ENCODE assay signal across 14 cellular contexts in genomic region chr2:219000569-219000960, GRCh38. TPM values are rescaled to one million over a fixed set of nuclear protein-coding genes. Genes with fewer than 3 reads are reported as not detected.
DNase-seq lines count a peak whose midpoint lies in the region; ATAC-seq and TF ChIP-seq lines count a peak whose summit lies in the region.
"Had no signal": no experiment of that assay in that cellular context is flagged by ENCODE, and none has a peak within 500 bp of the region (broad histone marks: within the 10 kb centered on the region; RNA-seq: fewer than 3 reads in every experiment).

No MANE protein-coding gene starts in this region.

- ATAC-seq in HCT116 = no peak
- ATAC-seq in WTC11 = no peak
- ATAC-seq in HG03045 (IDR thresholded peaks at IDR 0.05; ENCODE audit: unreplicated experiment) = no peak

- H3K36me3 Mint-ChIP-seq in WTC11 (no peaks in the 10 kb centered on the region), neural progenitor cell (no peaks in the 10 kb centered on the region), osteocyte (ENCODE audit: unreplicated experiment) (no peaks in the 10 kb centered on the region)
- H3K36me3 Mint-ChIP-seq in activated CD4-positive, alpha-beta T cell treated with anti-CD3 and anti-CD28 coated beads, Interleukin-2, amount 10 ng/mL, durations not matched to agents 7 days and 5 days (ENCODE audit: low read depth) = no peaks in the 10 kb centered on the region

- H3K4me3 ChIP-seq in HCT116 (replicated peaks in 1 of 2; ENCODE audit: low read depth in 1 of 2, low read length in 2 of 2) = no peak overlapping the region
- H3K4me3 ChIP-seq in neural progenitor cell = no peak overlapping the region
- H3K4me3 ChIP-seq: MG63, SK-N-MC, testis had no signal

- H3K79me2 ChIP-seq in HCT116 (ENCODE audit: insufficient read depth, low read length) = no peaks in the 10 kb centered on the region
- H3K79me2 ChIP-seq in neural progenitor cell (ENCODE audit: low read depth) = no peaks in the 10 kb centered on the region

- H2AFZ ChIP-seq in HCT116 (ENCODE audit: low read depth, low read length, poor library complexity, severe bottlenecking) (no peak overlapping the region), neural progenitor cell (replicated peaks) (no peak overlapping the region)

- peaks cover 24% of the 10 kb centered on the region for H3K4me1 Mint-ChIP-seq in WTC11
- H3K4me1 Mint-ChIP-seq in neural progenitor cell = peaks cover 23% of the 10 kb centered on the region
- peaks cover 8% of the 10 kb centered on the region for H3K4me1 Mint-ChIP-seq in osteocyte (ENCODE audit: unreplicated experiment)
- H3K4me1 Mint-ChIP-seq in activated CD4-positive, alpha-beta T cell treated with anti-CD3 and anti-CD28 coated beads, Interleukin-2, amount 10 ng/mL, durations not matched to agents 7 days and 5 days = peaks cover 5% of the 10 kb centered on the region

- no peak overlapping the region for H3K4me2 ChIP-seq in HCT116 (ENCODE audit: low read length)
- no peak overlapping the region for H3K4me2 ChIP-seq in neural progenitor cell

- TF ChIP-seq RAD21 in HCT116 (IDR thresholded peaks at IDR 0.05; ENCODE audit: low read depth) = no peak

- H3K27me3 ChIP-seq in HCT116 (ENCODE audit: insufficient read depth, low read length) = no peaks in the 10 kb centered on the region
- H3K27me3 ChIP-seq in neural progenitor cell = peaks cover 100% of the 10 kb centered on the region
- H3K27me3 ChIP-seq: MG63, testis had no signal

- peaks cover 9 to 46% of the 10 kb centered on the region in 2 experiments; a peak in 3 of 4 replicates for H3K4me1 ChIP-seq in HCT116 (ENCODE audit: control insufficient read depth in 1 of 2, insufficient read depth in 2 of 2, low read length in 2 of 2)
- H3K4me1 ChIP-seq in neural progenitor cell = peaks cover 31% of the 10 kb centered on the region

- H3K4me3 Mint-ChIP-seq in WTC11 = peak overlapping the region; percentile 43
- peak overlapping the region; percentile 18 for H3K4me3 Mint-ChIP-seq in neural progenitor cell
- no peak overlapping the region for H3K4me3 Mint-ChIP-seq in osteocyte (ENCODE audit: unreplicated experiment)
- H3K4me3 Mint-ChIP-seq in activated CD4-positive, alpha-beta T cell treated with anti-CD3 and anti-CD28 coated beads, Interleukin-2, amount 10 ng/mL, durations not matched to agents 7 days and 5 days = no peak overlapping the region

- H3K9me2 ChIP-seq in HCT116 (ENCODE audit: insufficient read depth) = no peaks in the 10 kb centered on the region

- no peaks in the 10 kb centered on the region for H4K20me1 ChIP-seq in HCT116 (ENCODE audit: insufficient read depth)
- peaks cover 60% of the 10 kb centered on the region for H4K20me1 ChIP-seq in neural progenitor cell (ENCODE audit: low read depth)

- intact Hi-C loops in HCT116 (cut with micrococcal nuclease) = no loop called here

- H3K27me3 Mint-ChIP-seq in WTC11 (ENCODE audit: low read depth) (peaks cover 100% of the 10 kb centered on the region), neural progenitor cell (ENCODE audit: insufficient read depth, low read depth) (peaks cover 60% of the 10 kb centered on the region), osteocyte (ENCODE audit: unreplicated experiment) (peaks cover 63% of the 10 kb centered on the region)
- H3K27me3 Mint-ChIP-seq in activated CD4-positive, alpha-beta T cell treated with anti-CD3 and anti-CD28 coated beads, Interleukin-2, amount 10 ng/mL, durations not matched to agents 7 days and 5 days = peaks cover 76% of the 10 kb centered on the region

- BruUV-seq in HCT116 (replicated peaks; lab: Mats Ljungman, UMichigan) = TSS peak; percentile 42

- H3K27ac Mint-ChIP-seq in WTC11 (no peak overlapping the region), neural progenitor cell (no peak overlapping the region), osteocyte (ENCODE audit: unreplicated experiment) (no peak overlapping the region)
- no peak overlapping the region for H3K27ac Mint-ChIP-seq in activated CD4-positive, alpha-beta T cell treated with anti-CD3 and anti-CD28 coated beads, Interleukin-2, amount 10 ng/mL, durations not matched to agents 7 days and 5 days

- TF ChIP-seq CTCF in HCT116 (IDR thresholded peaks at IDR 0.05 in 2 of 3, conservative IDR thresholded peaks at IDR 0.05 in 1 of 3; ENCODE audit: borderline replicate concordance in 1 of 3, insufficient read depth in 1 of 3, low read depth in 2 of 3, low read length in 2 of 3) (no peak), WTC11 (IDR thresholded peaks at IDR 0.05) (no peak), neural progenitor cell (IDR thresholded peaks at IDR 0.05) (no peak), osteocyte (IDR thresholded peaks at IDR 0.05) (no peak)

- RAD21 ChIA-PET in HCT116 (lab: Charles Lee; ENCODE audit: low non-redundant PET in 1 of 2, low total read pairs in 2 of 2, uncharacterized antibody in 2 of 2, unreplicated experiment in 2 of 2) = no interaction called here

- no peaks in the 10 kb centered on the region for H3K36me3 ChIP-seq in HCT116 (ENCODE audit: control insufficient read depth in 1 of 2, insufficient read depth in 2 of 2, low read length in 2 of 2)
- H3K36me3 ChIP-seq in neural progenitor cell = no peaks in the 10 kb centered on the region
- H3K36me3 ChIP-seq: MG63 had no signal

- H3K27ac ChIP-seq in HCT116 (ENCODE audit: low read depth, low read length) (no peak overlapping the region; the same call in 1 of the 2 replicates), neural progenitor cell (no peak overlapping the region)
- H3K27ac ChIP-seq: SK-N-MC, testis had no signal

- CTCF ChIA-PET in HCT116 (lab: Charles Lee) = no interaction called here
- CTCF ChIA-PET in WTC11 (lab: Charles Lee) = interaction anchor here (2.5 to 4.7 kb wide), 5 partner anchors 8 to 140 kb away, joined by 12 to 112 read pairs (median 25); partner anchors contain the start of gene CRYBA2
- CTCF ChIA-PET in activated CD4-positive, alpha-beta T cell treated with anti-CD3 and anti-CD28 coated beads, Interleukin-2, amount 10 ng/mL, durations not matched to agents 7 days and 5 days (lab: Charles Lee) = no interaction called here

- POLR2A ChIA-PET in HCT116 (lab: Charles Lee) = no interaction called here
- POLR2A ChIA-PET in WTC11 (lab: Charles Lee) = no interaction called here
- POLR2A ChIA-PET in activated CD4-positive, alpha-beta T cell treated with anti-CD3 and anti-CD28 coated beads, Interleukin-2, amount 10 ng/mL, durations not matched to agents 7 days and 5 days (lab: Charles Lee) = no interaction called here

- TF ChIP-seq POLR2A in HCT116 (IDR thresholded peaks at IDR 0.05; ENCODE audit: borderline replicate concordance, extremely low read depth, insufficient read depth, insufficient read length) = no peak

- H3K9me3 ChIP-seq in HCT116 (ENCODE audit: control insufficient read depth in 1 of 2, insufficient read depth in 1 of 2, low read depth in 1 of 2, low read length in 2 of 2) = no peaks in the 10 kb centered on the region
- no peaks in the 10 kb centered on the region for H3K9me3 ChIP-seq in neural progenitor cell (ENCODE audit: low read depth)
- H3K9me3 ChIP-seq: MG63, testis had no signal

- peaks cover 6% of the 10 kb centered on the region for H3F3A ChIP-seq in neural progenitor cell (ENCODE audit: low read depth)

- peak in 2 of 3 experiments; percentile 82 for DNase-seq in NCI-H1417 (lab: John Stamatoyannopoulos, UW)
- no peak for DNase-seq in NCI-H1417 treated with DMSO at 0.1 percent for 48 hours (lab: John Stamatoyannopoulos, UW)
- DNase-seq in HCT116 (ENCODE audit: low read depth, low spot score) = no peak
- DNase-seq in WTC11 (ENCODE audit: low spot score) = no peak
- no peak for DNase-seq in neural progenitor cell (ENCODE audit: low spot score)
- DNase-seq in osteocyte (ENCODE audit: extremely low spot score, unreplicated experiment) = no peak
- DNase-seq in activated CD4-positive, alpha-beta T cell treated with anti-CD3 and anti-CD28 coated beads, Interleukin-2, amount 10 ng/mL, durations not matched to agents 7 days and 5 days = no peak
- DNase-seq: MG63, nucleus accumbens, testis had no signal

- H3K9ac ChIP-seq in HCT116 (ENCODE audit: low read length) = no peak overlapping the region
- no peak overlapping the region for H3K9ac ChIP-seq in neural progenitor cell

- H3K9me3 Mint-ChIP-seq in WTC11 = no peaks in the 10 kb centered on the region
- no peaks in the 10 kb centered on the region for H3K9me3 Mint-ChIP-seq in neural progenitor cell
- no peaks in the 10 kb centered on the region for H3K9me3 Mint-ChIP-seq in osteocyte (ENCODE audit: unreplicated experiment)
- H3K9me3 Mint-ChIP-seq in activated CD4-positive, alpha-beta T cell treated with anti-CD3 and anti-CD28 coated beads, Interleukin-2, amount 10 ng/mL, durations not matched to agents 7 days and 5 days = no peaks in the 10 kb centered on the region

RNA-seq across cellular contexts. Expression of gene CRYBA2, which starts 7.3 kb away (rescaled TPM):
- not detected for total RNA-seq in HCT116 (2021; ENCODE audit: unreplicated experiment)
- polyA plus RNA-seq in HCT116 (2012) = not detected in 2 replicates
- total RNA-seq in WTC11 (2021) = not detected in 3 replicates
- total RNA-seq in neural progenitor cell (ENCODE audit: low replicate concordance) = not detected in 2 replicates
- total RNA-seq in osteocyte = not detected in 2 replicates
- total RNA-seq in activated CD4-positive, alpha-beta T cell treated with anti-CD3 and anti-CD28 coated beads, Interleukin-2, amount 10 ng/mL, durations not matched to agents 7 days and 5 days = not detected
- total RNA-seq: HT1080, lower leg skin had no signal

RNA-seq across cellular contexts. Expression of gene FEV, which starts 15.6 kb away (rescaled TPM):
- total RNA-seq in HCT116 (2021; ENCODE audit: unreplicated experiment) = not detected
- not detected in 2 replicates for polyA plus RNA-seq in HCT116 (2012)
- total RNA-seq in WTC11 (2021) = not detected in 3 replicates
- total RNA-seq in neural progenitor cell (ENCODE audit: low replicate concordance) = not detected in 2 replicates
- total RNA-seq in osteocyte = not detected in 2 replicates
- not detected for total RNA-seq in activated CD4-positive, alpha-beta T cell treated with anti-CD3 and anti-CD28 coated beads, Interleukin-2, amount 10 ng/mL, durations not matched to agents 7 days and 5 days
- total RNA-seq: HT1080, lower leg skin, testis had no signal

RNA-seq across cellular contexts. Expression of gene CFAP65, which starts 40.8 kb away (rescaled TPM):
- total RNA-seq in HCT116 (2021; ENCODE audit: unreplicated experiment) = 0.52 TPM
- 0.29 and 0.50 TPM in 2 replicates for polyA plus RNA-seq in HCT116 (2012)
- 0.44 to 1.0 TPM (median 0.48 TPM) in 3 replicates for total RNA-seq in WTC11 (2021)
- 0.22 and 0.80 TPM in 2 replicates for total RNA-seq in neural progenitor cell (ENCODE audit: low replicate concordance)
- total RNA-seq in osteocyte = not detected in 2 replicates
- not detected for total RNA-seq in activated CD4-positive, alpha-beta T cell treated with anti-CD3 and anti-CD28 coated beads, Interleukin-2, amount 10 ng/mL, durations not matched to agents 7 days and 5 days
- total RNA-seq: HT1080, lower leg skin had no signal

RNA-seq across cellular contexts. Expression of gene CDK5R2, which starts 41.1 kb away (rescaled TPM):
- 0.44 TPM for total RNA-seq in HCT116 (2021; ENCODE audit: unreplicated experiment)
- polyA plus RNA-seq in HCT116 (2012) = 0.84 and 0.96 TPM in 2 replicates
- total RNA-seq in WTC11 (2021) = 0.16 to 0.46 TPM (median 0.26 TPM) in 3 replicates
- 0.09 TPM in 1 of 2 replicates, not detected in the other for total RNA-seq in neural progenitor cell (ENCODE audit: low replicate concordance)
- not detected in 2 replicates for total RNA-seq in osteocyte
- total RNA-seq in activated CD4-positive, alpha-beta T cell treated with anti-CD3 and anti-CD28 coated beads, Interleukin-2, amount 10 ng/mL, durations not matched to agents 7 days and 5 days = not detected
- total RNA-seq: lower leg skin had no signal

Comparison
In these comparisons a context has a peak if more than half of its experiments do, and no peak if none do; other contexts are left out.
1. DNase-seq: peak in NCI-H1417 (2 of 3); none in NCI-H1417 treated with DMSO at 0.1 percent for 48 hours (single experiment), HCT116 (single experiment), WTC11 (single experiment), neural progenitor cell (single experiment), osteocyte (single experiment) and activated CD4-positive, alpha-beta T cell treated with anti-CD3 and anti-CD28 coated beads, Interleukin-2, amount 10 ng/mL, durations not matched to agents 7 days and 5 days (single experiment).
2. H3K4me3 Mint-ChIP-seq: peak in WTC11 (single experiment) and neural progenitor cell (single experiment); none in osteocyte (single experiment) and activated CD4-positive, alpha-beta T cell treated with anti-CD3 and anti-CD28 coated beads, Interleukin-2, amount 10 ng/mL, durations not matched to agents 7 days and 5 days (single experiment).